ENCODE assay signal across 21 cellular contexts in the genomic region with DNA sequence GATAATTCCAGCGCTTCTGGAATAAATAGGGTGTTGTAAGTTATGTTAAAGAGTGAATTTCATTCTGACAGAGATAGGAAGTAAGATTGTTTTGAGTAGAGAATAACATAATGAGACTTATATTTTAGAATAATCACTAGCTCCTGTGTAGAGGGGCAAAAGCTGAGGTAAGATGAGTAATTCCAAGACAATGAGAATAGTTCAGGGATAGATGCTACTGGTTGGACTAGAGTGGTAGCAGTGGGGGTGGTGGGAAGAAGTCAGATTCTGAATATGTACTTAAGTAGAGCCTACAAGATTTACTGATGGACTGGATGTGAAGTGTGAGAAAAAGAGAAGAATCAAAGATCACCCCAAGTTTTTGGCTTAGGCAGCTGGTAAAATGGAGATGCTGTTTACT. TPM values are rescaled to one million over a fixed set of nuclear protein-coding genes. Genes with fewer than 3 reads are reported as not detected.
DNase-seq lines count a peak whose midpoint lies in the region; ATAC-seq, FAIRE-seq and TF ChIP-seq lines count a peak whose summit lies in the region.
"Had no signal": no experiment of that assay in that cellular context is flagged by ENCODE, and none has a peak within 500 bp of the region (broad histone marks: within the 10 kb centered on the region; RNA-seq: fewer than 3 reads in every experiment).

No MANE protein-coding gene starts in this region.

- RAD21 ChIA-PET in GM12878 (lab: Charles Lee; ENCODE audit: unreplicated experiment) = interaction anchor here (1.2 to 1.4 kb wide), 2 partner anchors 22 to 29 kb away, joined by 3 read pairs; no protein-coding TSS in a partner anchor

- no peaks in the 10 kb centered on the region for H4K20me1 ChIP-seq in GM12878 (ENCODE audit: control insufficient read depth, insufficient read depth)

- no peaks in the 10 kb centered on the region for H3K4me1 ChIP-seq in CD8-positive, alpha-beta T cell (ENCODE audit: insufficient read depth, low read length)
- no peaks in the 10 kb centered on the region for H3K4me1 ChIP-seq in GM12878 (ENCODE audit: control insufficient read depth, insufficient read depth, low read length)
- H3K4me1 ChIP-seq in sigmoid colon = no peaks in the 10 kb centered on the region
- H3K4me1 ChIP-seq: gastrocnemius medialis, lower lobe of right lung had no signal

- no peaks in the 10 kb centered on the region for H3K9me3 Mint-ChIP-seq in CD8-positive, alpha-beta T cell
- no peaks in the 10 kb centered on the region for H3K9me3 Mint-ChIP-seq in Calu3 (ENCODE audit: low read depth, unreplicated experiment)
- H3K9me3 Mint-ChIP-seq: activated naive CD8-positive, alpha-beta T cell treated with anti-CD3 and anti-CD28 coated beads for 36 hours; type B pancreatic cell had no signal

- SMC1A ChIA-PET in GM12878 (lab: Charles Lee; ENCODE audit: uncharacterized antibody, unreplicated experiment) = interaction anchor here (1.3 to 2.0 kb wide), 4 partner anchors 8 to 14 kb away, joined by 3 to 7 read pairs (median 6); no protein-coding TSS in a partner anchor

- H3K9me3 ChIP-seq in CD8-positive, alpha-beta T cell (ENCODE audit: low read length) = no peaks in the 10 kb centered on the region
- no peaks in the 10 kb centered on the region for H3K9me3 ChIP-seq in GM12878 (replicated peaks; ENCODE audit: control insufficient read depth, insufficient read depth, low read length)
- H3K9me3 ChIP-seq in sigmoid colon = no peaks in the 10 kb centered on the region
- H3K9me3 ChIP-seq: gastrocnemius medialis, lower lobe of right lung had no signal

- no peak overlapping the region for H2AFZ ChIP-seq in GM12878 (ENCODE audit: control insufficient read depth, low read depth, low read length)

- ATAC-seq in CD8-positive, alpha-beta T cell = no peak
- ATAC-seq in GM12878 = no peak
- no peak for ATAC-seq in HG03457 (IDR thresholded peaks at IDR 0.05; ENCODE audit: unreplicated experiment)
- ATAC-seq: gastrocnemius medialis, lower lobe of right lung had no signal

- DNase-seq in CD8-positive, alpha-beta T cell = no peak
- no peak for DNase-seq in Calu3
- no peak for DNase-seq in GM12878 (ENCODE audit: low read depth, low spot score)
- DNase-seq in sigmoid colon = no peak
- DNase-seq: activated CD8-positive, alpha-beta memory T cell treated with anti-CD3 and anti-CD28 coated beads, Interleukin-2, amount 50 U/mL, for 48 hours; activated naive CD8-positive, alpha-beta T cell treated with anti-CD3 and anti-CD28 coated beads for 36 hours; effector CD4-positive, alpha-beta T cell; gastrocnemius medialis; Kasumi-1; kidney; lower lobe of right lung; NCI-H1092 treated with DMSO at 0.1 percent for 48 hours; NCI-H2029; NCI-H226; NCI-H774; occipital lobe; Right ventricle myocardium superior; stimulated activated CD4-positive, alpha-beta T cell treated with anti-CD3 and anti-CD28 coated beads, Interleukin-4, amount 100 ng/mL, for 24 hours had no signal

- no peak overlapping the region for H3K4me2 ChIP-seq in GM12878 (ENCODE audit: control insufficient read depth, insufficient read depth)

- H3K27ac ChIP-seq in CD8-positive, alpha-beta T cell (ENCODE audit: low read depth, low read length) = no peak overlapping the region
- H3K27ac ChIP-seq in GM12878 (ENCODE audit: control insufficient read depth, insufficient read depth) (no peak overlapping the region), sigmoid colon (no peak overlapping the region)
- H3K27ac ChIP-seq: gastrocnemius medialis, lower lobe of right lung had no signal

- CTCF ChIA-PET in CD8-positive, alpha-beta T cell (lab: Charles Lee) = interaction anchor here (0.6 to 1.4 kb wide), 2 partner anchors 10 to 1293 kb away, joined by 3 read pairs; no protein-coding TSS in a partner anchor
- CTCF ChIA-PET in Calu3 (lab: Charles Lee) = interaction anchor here (1.4 kb wide), 1 partner anchor 10 kb away, joined by 4 read pairs; no protein-coding TSS in a partner anchor
- CTCF ChIA-PET in GM12878 (lab: Yijun Ruan, JAX) = interaction anchor here (0.8 to 3.1 kb wide), 4 partner anchors 10 to 421 kb away, joined by 3 to 6 read pairs (median 4); no protein-coding TSS in a partner anchor

- in situ Hi-C loops in GM12878 (cut with MboI) = no loop called here

- TF ChIP-seq RAD21 in GM12878 (IDR thresholded peaks at IDR 0.05; ENCODE audit: insufficient read depth, low read depth, low read length) = no peak

- intact Hi-C loops in CD8-positive, alpha-beta T cell (cut with DNase I, micrococcal nuclease) = no loop called here
- intact Hi-C loops in Calu3 (cut with micrococcal nuclease; ENCODE audit: unreplicated experiment) = no loop called here
- intact Hi-C loops in GM12878 (cut with micrococcal nuclease; ENCODE audit: unreplicated experiment) = no loop called here
- intact Hi-C loops in sigmoid colon (cut with DNase I) = no loop called here

- H3K27me3 Mint-ChIP-seq in CD8-positive, alpha-beta T cell (ENCODE audit: low read depth) = no peaks in the 10 kb centered on the region
- H3K27me3 Mint-ChIP-seq in Calu3 (ENCODE audit: unreplicated experiment) = no peaks in the 10 kb centered on the region
- H3K27me3 Mint-ChIP-seq: activated naive CD8-positive, alpha-beta T cell treated with anti-CD3 and anti-CD28 coated beads for 36 hours; type B pancreatic cell had no signal

- FAIRE-seq in GM12878 (lab: Jason Lieb, UNC) = peak; percentile 38
- FAIRE-seq: kidney, TTC549 had no signal

- no peak for TF ChIP-seq CTCF in CD8-positive, alpha-beta T cell (IDR thresholded peaks at IDR 0.05)
- TF ChIP-seq CTCF in Calu3 (IDR thresholded peaks at IDR 0.05; ENCODE audit: unreplicated experiment) (no peak), GM12878 (IDR thresholded peaks at IDR 0.05 in 2 of 3, conservative IDR thresholded peaks at IDR 0.05 in 1 of 3; ENCODE audit: control insufficient read depth in 2 of 3, extremely low read depth in 1 of 3, insufficient read depth in 1 of 3, low read depth in 3 of 3, low read length in 3 of 3) (no peak), sigmoid colon (IDR thresholded peaks at IDR 0.05) (no peak)

- BruUV-seq in Calu3 (replicated peaks; lab: Mats Ljungman, UMichigan) = TSS peak; percentile 22
- TSS peak; percentile 39 for BruUV-seq in GM12878 (replicated peaks; lab: Mats Ljungman, UMichigan)

- no peaks in the 10 kb centered on the region for H3K27me3 ChIP-seq in CD8-positive, alpha-beta T cell (ENCODE audit: insufficient read depth, low read length)
- H3K27me3 ChIP-seq in GM12878 (replicated peaks in 1 of 2; ENCODE audit: control insufficient read depth in 2 of 2, insufficient read depth in 2 of 2, low read length in 1 of 2) (no peaks in the 10 kb centered on the region), sigmoid colon (no peaks in the 10 kb centered on the region)
- H3K27me3 ChIP-seq: gastrocnemius medialis had no signal

- peaks cover 18% of the 10 kb centered on the region for H3K79me2 ChIP-seq in GM12878 (ENCODE audit: control insufficient read depth, insufficient read depth, low read length)

- no peak for TF ChIP-seq POLR2A in GM12878 (IDR thresholded peaks at IDR 0.05; ENCODE audit: low read depth, low read length)
- TF ChIP-seq POLR2A in sigmoid colon (IDR thresholded peaks at IDR 0.05) = no peak

- no peak overlapping the region for H3K4me3 ChIP-seq in CD8-positive, alpha-beta T cell (ENCODE audit: low read depth, low read length)
- no peak overlapping the region for H3K4me3 ChIP-seq in GM12878
- no peak overlapping the region for H3K4me3 ChIP-seq in sigmoid colon
- H3K4me3 ChIP-seq: gastrocnemius medialis, lower lobe of right lung had no signal

- H3K4me1 Mint-ChIP-seq in CD8-positive, alpha-beta T cell (ENCODE audit: low read depth) = peaks cover 25% of the 10 kb centered on the region
- no peaks in the 10 kb centered on the region for H3K4me1 Mint-ChIP-seq in Calu3 (ENCODE audit: low read depth, unreplicated experiment)

- peaks cover 71% of the 10 kb centered on the region for H3K36me3 Mint-ChIP-seq in CD8-positive, alpha-beta T cell
- H3K36me3 Mint-ChIP-seq in Calu3 (ENCODE audit: insufficient read depth, unreplicated experiment) = peaks cover 30% of the 10 kb centered on the region

- peaks cover 25% of the 10 kb centered on the region for H3K36me3 ChIP-seq in CD8-positive, alpha-beta T cell (ENCODE audit: insufficient read depth, low read length)
- peaks cover 2 to 22% of the 10 kb centered on the region in 2 experiments for H3K36me3 ChIP-seq in GM12878 (ENCODE audit: control insufficient read depth in 2 of 2, insufficient read depth in 2 of 2, low read length in 1 of 2)
- H3K36me3 ChIP-seq in sigmoid colon = peaks cover 0 to 77% (median 1%) of the 10 kb centered on the region in 4 donors

- WGBS in GM12878 (ENCODE audit: insufficient coverage, insufficient replicate concordance, low lambda C conversion rate, missing lambda C conversion rate) = 94% methylated on average over 1 of the region's 1 CpG
- WGBS in sigmoid colon, 2 donors = 95 to 99% methylated on average over 1 of the region's 1 CpG

- TF ChIP-seq EP300 in GM12878 (IDR thresholded peaks at IDR 0.05; ENCODE audit: borderline replicate concordance in 1 of 2, control insufficient read depth in 1 of 2, low read depth in 2 of 2, low read length in 2 of 2) (no peak), sigmoid colon (IDR thresholded peaks at IDR 0.05) (no peak)

- H3K27ac Mint-ChIP-seq in CD8-positive, alpha-beta T cell = peak overlapping the region; percentile 52
- H3K27ac Mint-ChIP-seq in Calu3 (ENCODE audit: unreplicated experiment) = no peak overlapping the region
- H3K27ac Mint-ChIP-seq: activated naive CD8-positive, alpha-beta T cell treated with anti-CD3 and anti-CD28 coated beads for 36 hours; type B pancreatic cell had no signal

- no peak overlapping the region for H3K9ac ChIP-seq in GM12878 (ENCODE audit: control insufficient read depth, insufficient read depth, low read length)

- no peak overlapping the region for H3K4me3 Mint-ChIP-seq in CD8-positive, alpha-beta T cell
- no peak overlapping the region for H3K4me3 Mint-ChIP-seq in Calu3 (ENCODE audit: low read depth, unreplicated experiment)
- H3K4me3 Mint-ChIP-seq: activated naive CD8-positive, alpha-beta T cell treated with anti-CD3 and anti-CD28 coated beads for 36 hours; type B pancreatic cell had no signal

- POLR2A ChIA-PET in CD8-positive, alpha-beta T cell (lab: Charles Lee) = no interaction called here
- POLR2A ChIA-PET in GM12878 (lab: Charles Lee) = interaction anchor here (1.0 to 1.2 kb wide), 2 partner anchors 14 to 54 kb away, joined by 3 to 6 read pairs; no protein-coding TSS in a partner anchor

RNA-seq across cellular contexts. Expression of gene MOV10, which starts 23.3 kb away (rescaled TPM):
- total RNA-seq in CD8-positive, alpha-beta T cell = 10 to 100 TPM; 92.4 to 94.7 TPM
- total RNA-seq in Calu3 (2022) = 71.4 and 80.0 TPM in 2 replicates
- total RNA-seq in GM12878 (2013; cell fraction: nucleolus; rRNA removed) = 74.7 and 85.4 TPM in 2 replicates
- total RNA-seq in GM12878 (2014; rRNA removed) = 43.1 and 47.1 TPM in 2 replicates
- 31.4 and 37.4 TPM in 2 replicates for total RNA-seq in GM12878 (2014; rRNA removed; fragmentation: Illumina TruSeq; extraction: Trizol)
- total RNA-seq in GM12878 (2021) = 78.2 and 80.3 TPM in 2 replicates
- polyA plus RNA-seq in GM12878 (2011; ENCODE audit: low read depth) = 50.0 TPM
- 15.7 and 43.7 TPM in 2 replicates for polyA plus RNA-seq in GM12878 (2011; rRNA removed)
- 51.6 and 52.6 TPM in 2 replicates for polyA plus RNA-seq in GM12878 (2011; cell fraction: cytosol; rRNA removed)
- 214 and 236 TPM in 2 replicates for polyA plus RNA-seq in GM12878 (2011; cell fraction: nucleus; rRNA removed)
- polyA plus RNA-seq in GM12878 (2012) = 48.1 and 49.7 TPM in 2 replicates
- 44.5 and 70.4 TPM in 2 replicates for polyA plus RNA-seq in GM12878 (2014; fragmentation: Illumina TruSeq; extraction: Trizol)
- 10 to 100 TPM; 21.0 to 28.6 TPM for polyA plus RNA-seq in GM12878 (2014; fragmentation: Nextera tagmentation; extraction: Ambion mirVana)
- 65.8 and 82.0 TPM in 2 replicates for polyA plus RNA-seq in GM12878 (2014; rRNA removed)
- polyA plus RNA-seq in GM12878 (2016; fragmentation: Nextera tagmentation; extraction: Ambion mirVana) = 10 to 100 TPM; 52.5 to 58.6 TPM
- polyA minus RNA-seq in GM12878 (2011; rRNA and poly(A)+ RNA removed) = 34.5 and 70.3 TPM in 2 replicates
- polyA minus RNA-seq in GM12878 (2011; cell fraction: cytosol; rRNA and poly(A)+ RNA removed) = 21.7 and 27.8 TPM in 2 replicates
- 49.7 and 83.2 TPM in 2 replicates for polyA minus RNA-seq in GM12878 (2011; cell fraction: nucleus; rRNA and poly(A)+ RNA removed)
- 10 to 100 TPM; 16.5 to 43.8 (median 22.3) TPM for total RNA-seq in sigmoid colon
- polyA plus RNA-seq in sigmoid colon = 10 to 100 TPM; 28.8 to 60.1 (median 34.2) TPM

RNA-seq across cellular contexts. Expression of gene CAPZA1, which starts 31.6 kb away (rescaled TPM):
- 100 to 1,000 TPM; 185 to 196 TPM for total RNA-seq in CD8-positive, alpha-beta T cell
- 103 and 117 TPM in 2 replicates for total RNA-seq in Calu3 (2022)
- total RNA-seq in GM12878 (2013; cell fraction: nucleolus; rRNA removed) = 311 and 333 TPM in 2 replicates
- 231 and 289 TPM in 2 replicates for total RNA-seq in GM12878 (2014; rRNA removed)
- total RNA-seq in GM12878 (2014; rRNA removed; fragmentation: Illumina TruSeq; extraction: Trizol) = 248 TPM in 2 replicates
- 211 and 216 TPM in 2 replicates for total RNA-seq in GM12878 (2021)
- polyA plus RNA-seq in GM12878 (2011; ENCODE audit: low read depth) = 81.2 TPM
- polyA plus RNA-seq in GM12878 (2011; rRNA removed) = 289 and 478 TPM in 2 replicates
- polyA plus RNA-seq in GM12878 (2011; cell fraction: cytosol; rRNA removed) = 103 and 120 TPM in 2 replicates
- 144 and 150 TPM in 2 replicates for polyA plus RNA-seq in GM12878 (2011; cell fraction: nucleus; rRNA removed)
- 143 and 147 TPM in 2 replicates for polyA plus RNA-seq in GM12878 (2012)
- 268 and 330 TPM in 2 replicates for polyA plus RNA-seq in GM12878 (2014; fragmentation: Illumina TruSeq; extraction: Trizol)
- 100 to 1,000 TPM; 401 to 886 TPM for polyA plus RNA-seq in GM12878 (2014; fragmentation: Nextera tagmentation; extraction: Ambion mirVana)
- polyA plus RNA-seq in GM12878 (2014; rRNA removed) = 179 and 187 TPM in 2 replicates
- polyA plus RNA-seq in GM12878 (2016; fragmentation: Nextera tagmentation; extraction: Ambion mirVana) = 100 to 1,000 TPM; 394 to 404 TPM
- polyA minus RNA-seq in GM12878 (2011; rRNA and poly(A)+ RNA removed) = 213 and 380 TPM in 2 replicates
- 186 and 216 TPM in 2 replicates for polyA minus RNA-seq in GM12878 (2011; cell fraction: cytosol; rRNA and poly(A)+ RNA removed)
- 68.3 and 80.1 TPM in 2 replicates for polyA minus RNA-seq in GM12878 (2011; cell fraction: nucleus; rRNA and poly(A)+ RNA removed)
- 10 to 100 TPM; 75.9 to 90.6 (median 81.3) TPM for total RNA-seq in sigmoid colon
- polyA plus RNA-seq in sigmoid colon = 100 to 1,000 TPM in 2 of 3 donors, 10 to 100 TPM in 1; 91.3 to 160 (median 113) TPM

RNA-seq across cellular contexts. Expression of gene ST7L, which starts 32.3 kb away (rescaled TPM):
- total RNA-seq in CD8-positive, alpha-beta T cell = 10 to 100 TPM; 23.0 to 25.7 TPM
- total RNA-seq in Calu3 (2022) (15.9 and 19.0 TPM in 2 replicates), GM12878 (2014; rRNA removed) (8.3 and 9.9 TPM in 2 replicates), GM12878 (2014; rRNA removed; fragmentation: Illumina TruSeq; extraction: Trizol) (11.8 and 12.5 TPM in 2 replicates), GM12878 (2021) (6.0 and 7.6 TPM in 2 replicates), sigmoid colon (10 to 100 TPM; 22.7 to 68.0 (median 25.4) TPM)
- total RNA-seq in GM12878 (2013; cell fraction: nucleolus; rRNA removed) = 34.7 and 41.0 TPM in 2 replicates
- 3.0 TPM for polyA plus RNA-seq in GM12878 (2011; ENCODE audit: low read depth)
- polyA plus RNA-seq in GM12878 (2011; rRNA removed) (13.1 and 17.8 TPM in 2 replicates), GM12878 (2014; fragmentation: Illumina TruSeq; extraction: Trizol) (7.8 and 10.2 TPM in 2 replicates), GM12878 (2014; fragmentation: Nextera tagmentation; extraction: Ambion mirVana) (1 to 10 TPM; 3.6 to 5.4 TPM), GM12878 (2014; rRNA removed) (7.0 and 11.7 TPM in 2 replicates), GM12878 (2016; fragmentation: Nextera tagmentation; extraction: Ambion mirVana) (10 to 100 TPM; 12.0 to 13.7 TPM), sigmoid colon (1 to 10 TPM; 1.8 to 7.9 (median 2.3) TPM)
- 7.9 and 8.1 TPM in 2 replicates for polyA plus RNA-seq in GM12878 (2011; cell fraction: cytosol; rRNA removed)
- polyA plus RNA-seq in GM12878 (2011; cell fraction: nucleus; rRNA removed) = 16.2 and 17.9 TPM in 2 replicates
- 4.2 and 4.6 TPM in 2 replicates for polyA plus RNA-seq in GM12878 (2012)
- 11.8 and 16.2 TPM in 2 replicates for polyA minus RNA-seq in GM12878 (2011; rRNA and poly(A)+ RNA removed)
- 5.1 and 11.0 TPM in 2 replicates for polyA minus RNA-seq in GM12878 (2011; cell fraction: cytosol; rRNA and poly(A)+ RNA removed)
- polyA minus RNA-seq in GM12878 (2011; cell fraction: nucleus; rRNA and poly(A)+ RNA removed) = 20.3 and 23.6 TPM in 2 replicates

RNA-seq across cellular contexts. Expression of gene RHOC, which starts 55.7 kb away (rescaled TPM):
- total RNA-seq in CD8-positive, alpha-beta T cell = 1 to 10 TPM; 7.9 TPM
- 176 and 197 TPM in 2 replicates for total RNA-seq in Calu3 (2022)
- 33.4 and 48.0 TPM in 2 replicates for total RNA-seq in GM12878 (2013; cell fraction: nucleolus; rRNA removed)
- total RNA-seq in GM12878 (2014; rRNA removed) = 178 and 187 TPM in 2 replicates
- 183 TPM in 2 replicates for total RNA-seq in GM12878 (2014; rRNA removed; fragmentation: Illumina TruSeq; extraction: Trizol)
- 138 and 142 TPM in 2 replicates for total RNA-seq in GM12878 (2021)
- polyA plus RNA-seq in GM12878 (2011; ENCODE audit: low read depth) = 130 TPM
- 258 and 371 TPM in 2 replicates for polyA plus RNA-seq in GM12878 (2011; rRNA removed)
- 673 and 682 TPM in 2 replicates for polyA plus RNA-seq in GM12878 (2011; cell fraction: cytosol; rRNA removed)
- polyA plus RNA-seq in GM12878 (2011; cell fraction: nucleus; rRNA removed) = 302 and 356 TPM in 2 replicates
- 211 and 224 TPM in 2 replicates for polyA plus RNA-seq in GM12878 (2012)
- polyA plus RNA-seq in GM12878 (2014; fragmentation: Illumina TruSeq; extraction: Trizol) = 316 and 336 TPM in 2 replicates
- polyA plus RNA-seq in GM12878 (2014; fragmentation: Nextera tagmentation; extraction: Ambion mirVana) = 10 to 100 TPM; 20.6 to 37.9 TPM
- polyA plus RNA-seq in GM12878 (2014; rRNA removed) = 232 and 264 TPM in 2 replicates
- polyA plus RNA-seq in GM12878 (2016; fragmentation: Nextera tagmentation; extraction: Ambion mirVana) = 100 to 1,000 TPM; 118 to 130 TPM
- polyA minus RNA-seq in GM12878 (2011; rRNA and poly(A)+ RNA removed) = 302 and 335 TPM in 2 replicates
- polyA minus RNA-seq in GM12878 (2011; cell fraction: cytosol; rRNA and poly(A)+ RNA removed) = 68.6 and 69.9 TPM in 2 replicates
- 44.2 and 56.9 TPM in 2 replicates for polyA minus RNA-seq in GM12878 (2011; cell fraction: nucleus; rRNA and poly(A)+ RNA removed)
- 100 to 1,000 TPM; 181 to 244 (median 192) TPM for total RNA-seq in sigmoid colon
- 1,000 to 10,000 TPM in 1 of 3 donors, 100 to 1,000 TPM in 2; 443 to 1,259 (median 789) TPM for polyA plus RNA-seq in sigmoid colon
